In genomic region chr15:31128919-31129768, GRCh38 we compare ENCODE assay signal across 8 cellular contexts. TPM values are rescaled to one million over a fixed set of nuclear protein-coding genes. Genes with fewer than 3 reads are reported as not detected.
DNase-seq lines count a peak whose midpoint lies in the region; ATAC-seq, FAIRE-seq and TF ChIP-seq lines count a peak whose summit lies in the region.

No MANE protein-coding gene starts in this region.

- H3K4me3 ChIP-seq in pancreas = no peak overlapping the region
- no peak overlapping the region for H3K4me3 ChIP-seq in testis

- H3K4me1 ChIP-seq in pancreas (no peaks in the 10 kb centered on the region), testis (peaks cover 6% of the 10 kb centered on the region)

- H3K27me3 ChIP-seq in pancreas = no peaks in the 10 kb centered on the region
- H3K27me3 ChIP-seq in testis = no peaks in the 10 kb centered on the region

- H3K27ac ChIP-seq in pancreas (no peak overlapping the region), testis (no peak overlapping the region)

- TF ChIP-seq CTCF in pancreas (IDR thresholded peaks at IDR 0.05) (peak; percentile 52 to 97 (median 87)), testis (IDR thresholded peaks at IDR 0.05) (peak; percentile 63 to 93 (median 81))

- no peak for FAIRE-seq in pancreas (lab: Jason Lieb, UNC)

- DNase-seq in ELF-1 (ENCODE audit: low read depth, low spot score) (peak; percentile 76), HT-29 (ENCODE audit: low spot score) (peak; percentile 89), SK-N-DZ (ENCODE audit: low spot score) (peak; percentile 41), germinal center (ENCODE audit: low spot score) (peak; percentile 70), pancreas (peak; percentile 39 to 95 (median 72)), testis (peak; percentile 80)
- DNase-seq in activated gamma-delta T cell treated with anti-CD3 and anti-CD28 coated beads, Interleukin-2, amount 50 U/mL, for 16 hours (ENCODE audit: low read depth) = peak; percentile 69

- ATAC-seq in pancreas = peak; percentile 73 to 98 (median 96)
- ATAC-seq in HG03565 (IDR thresholded peaks at IDR 0.05; ENCODE audit: unreplicated experiment) = no peak

- H3K9me3 ChIP-seq in pancreas (no peaks in the 10 kb centered on the region), testis (no peaks in the 10 kb centered on the region)

- H3K36me3 ChIP-seq in pancreas (no peaks in the 10 kb centered on the region), testis (ENCODE audit: low read depth, missing control alignments) (no peaks in the 10 kb centered on the region)

- TF ChIP-seq POLR2A in testis (IDR thresholded peaks at IDR 0.05) = no peak

- intact Hi-C loops in pancreas (cut with DNase I) (loop anchor here in 1 of 3 donors (10.0 kb wide), 1 partner anchor 464 kb away; no protein-coding TSS in a partner anchor), testis (cut with DNase I; ENCODE audit: low total_unique reads) (no loop called here)

- 24 to 27% methylated on average over 19 of the region's 19 CpGs for WGBS in pancreas, 2 donors
- 43 to 52% methylated on average over 16 to 19 of the region's 19 CpGs for WGBS in testis, 2 donors

RNA-seq across cellular contexts. Expression of gene TRPM1, which starts 27.6 kb away (rescaled TPM):
- not detected in 2 replicates for total RNA-seq in HT-29 (2014; rRNA removed; shearing (Covaris generic))
- polyA plus RNA-seq in SK-N-DZ (2014; cell fraction: cytosol; rRNA removed) = 0.16 TPM in 1 of 2 replicates, not detected in the other
- polyA plus RNA-seq in SK-N-DZ (2014; cell fraction: nucleus; rRNA removed) = not detected in 2 replicates
- under 1 TPM in 1 of 6 donors, not detected in 5; 0.04 TPM for total RNA-seq in pancreas
- polyA plus RNA-seq in pancreas = not detected
- total RNA-seq in testis = 1 to 10 TPM; 3.6 to 4.4 TPM
- 4.4 TPM for polyA plus RNA-seq in testis (ENCODE audit: insufficient read depth, low read depth, low replicate concordance)
